1 cellular context compared by ENCODE assay signal in the genomic region with DNA sequence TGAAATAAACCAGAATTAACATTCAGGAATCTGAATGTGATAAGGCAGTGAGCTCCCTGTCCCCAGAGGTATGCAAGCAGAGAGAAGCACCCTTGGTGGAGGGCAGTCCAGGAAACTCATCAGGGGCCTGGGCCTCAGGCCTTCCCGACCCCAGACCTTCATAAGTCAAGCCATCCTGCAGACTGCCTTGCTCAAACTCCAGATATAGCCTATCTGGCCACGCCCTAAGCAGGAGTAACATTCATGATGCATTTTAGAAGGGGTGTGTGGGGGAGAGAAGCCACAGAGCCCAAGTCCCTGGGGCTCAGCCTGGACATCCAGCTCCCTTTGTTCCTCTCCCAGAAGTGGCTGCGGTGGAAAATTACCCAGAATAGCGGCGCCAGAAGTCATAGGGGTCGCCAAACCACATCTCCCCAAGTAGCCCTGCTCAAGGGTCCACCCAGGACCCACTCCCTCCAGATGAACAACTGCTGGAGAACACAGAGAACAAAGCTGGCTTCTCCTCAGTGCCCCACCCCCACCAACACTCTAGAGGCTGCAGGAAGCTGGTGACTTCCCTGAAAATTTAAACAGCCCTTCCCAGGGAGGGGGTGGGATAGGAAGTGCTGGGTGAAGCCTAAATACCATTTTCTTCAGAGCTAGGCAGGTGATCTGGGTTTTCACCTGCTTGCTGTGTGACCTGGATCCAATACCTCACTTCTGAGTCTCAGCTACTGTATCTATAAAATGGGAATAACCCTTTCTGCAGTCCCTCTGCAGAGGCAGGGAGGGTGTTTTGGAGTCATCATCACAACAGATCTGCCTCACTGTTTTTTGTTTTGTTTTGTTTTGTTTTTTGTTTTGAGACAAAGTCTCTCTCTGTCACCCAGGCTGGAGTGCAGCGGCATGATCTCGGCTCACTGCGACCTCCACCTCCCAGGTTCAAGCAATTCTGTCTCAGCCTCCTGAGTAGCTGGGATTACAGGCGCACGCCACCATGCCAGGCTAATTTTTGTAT.
TF ChIP-seq lines count a peak whose summit lies in the region.

No MANE protein-coding gene starts in this region.

TF ChIP-seq in HepG2, 621 proteins besides CTCF, POLR2A, EP300 and RAD21 (continues in another document):
- TF ChIP-seq TP53 (CRISPR knock-in tag; conservative IDR thresholded peaks at IDR 0.05) (no peak), ZSCAN31 (CRISPR knock-in tag; IDR thresholded peaks at IDR 0.05; ENCODE audit: low read depth) (no peak), GABPB1 (CRISPR knock-in tag; IDR thresholded peaks at IDR 0.05) (no peak), ZBTB38 (CRISPR knock-in tag; IDR thresholded peaks at IDR 0.05) (0 out of 2 replicates have a peak, but pooled peaks have one; percentile 14), ZNF44 (CRISPR knock-in tag; IDR thresholded peaks at IDR 0.05) (0 out of 2 replicates have a peak, but pooled peaks have one; percentile 27), ZMYM3 (CRISPR knock-in tag; IDR thresholded peaks at IDR 0.05) (peak; percentile 90), ZNF557 (CRISPR knock-in tag; IDR thresholded peaks at IDR 0.05) (no peak), ATF7-NPFF (CRISPR knock-in tag; IDR thresholded peaks at IDR 0.05; ENCODE audit: low read depth) (0 out of 2 replicates have a peak, but pooled peaks have one; percentile 48), ZSCAN21 (CRISPR knock-in tag; IDR thresholded peaks at IDR 0.05; ENCODE audit: borderline replicate concordance) (no peak), KDM5A (IDR thresholded peaks at IDR 0.05; ENCODE audit: borderline replicate concordance, low read length) (no peak), NCOR1 (IDR thresholded peaks at IDR 0.05; ENCODE audit: borderline replicate concordance, low read length) (no peak), KDM1A (CRISPR knock-in tag; IDR thresholded peaks at IDR 0.05) (peak; percentile 76), ZNF552 (CRISPR knock-in tag; IDR thresholded peaks at IDR 0.05; ENCODE audit: borderline replicate concordance) (no peak), NFIB (CRISPR knock-in tag; IDR thresholded peaks at IDR 0.05; ENCODE audit: borderline replicate concordance) (no peak), PHF5A (CRISPR knock-in tag; IDR thresholded peaks at IDR 0.05; ENCODE audit: low read depth, unreplicated experiment) (no peak), ZNF20 (CRISPR knock-in tag; IDR thresholded peaks at IDR 0.05) (0 out of 2 replicates have a peak, but pooled peaks have one; percentile 51), U2AF2 (IDR thresholded peaks at IDR 0.05; ENCODE audit: low read depth, low read length) (no peak), ZNF143 (CRISPR knock-in tag; IDR thresholded peaks at IDR 0.05) (no peak), ZNF749 (CRISPR knock-in tag; IDR thresholded peaks at IDR 0.05; ENCODE audit: borderline replicate concordance) (no peak)
- TF ChIP-seq, protein P1, sequence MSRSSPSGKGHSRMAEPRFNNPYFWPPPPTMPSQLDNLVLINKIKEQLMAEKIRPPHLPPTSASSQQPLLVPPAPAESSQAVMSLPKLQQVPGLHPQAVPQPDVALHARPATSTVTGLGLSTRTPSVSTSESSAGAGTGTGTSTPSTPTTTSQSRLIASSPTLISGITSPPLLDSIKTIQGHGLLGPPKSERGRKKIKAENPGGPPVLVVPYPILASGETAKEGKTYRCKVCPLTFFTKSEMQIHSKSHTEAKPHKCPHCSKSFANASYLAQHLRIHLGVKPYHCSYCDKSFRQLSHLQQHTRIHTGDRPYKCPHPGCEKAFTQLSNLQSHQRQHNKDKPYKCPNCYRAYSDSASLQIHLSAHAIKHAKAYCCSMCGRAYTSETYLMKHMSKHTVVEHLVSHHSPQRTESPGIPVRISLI (CRISPR knock-in tag; IDR thresholded peaks at IDR 0.05; ENCODE audit: borderline replicate concordance), result no peak
- TF ChIP-seq, protein P2, sequence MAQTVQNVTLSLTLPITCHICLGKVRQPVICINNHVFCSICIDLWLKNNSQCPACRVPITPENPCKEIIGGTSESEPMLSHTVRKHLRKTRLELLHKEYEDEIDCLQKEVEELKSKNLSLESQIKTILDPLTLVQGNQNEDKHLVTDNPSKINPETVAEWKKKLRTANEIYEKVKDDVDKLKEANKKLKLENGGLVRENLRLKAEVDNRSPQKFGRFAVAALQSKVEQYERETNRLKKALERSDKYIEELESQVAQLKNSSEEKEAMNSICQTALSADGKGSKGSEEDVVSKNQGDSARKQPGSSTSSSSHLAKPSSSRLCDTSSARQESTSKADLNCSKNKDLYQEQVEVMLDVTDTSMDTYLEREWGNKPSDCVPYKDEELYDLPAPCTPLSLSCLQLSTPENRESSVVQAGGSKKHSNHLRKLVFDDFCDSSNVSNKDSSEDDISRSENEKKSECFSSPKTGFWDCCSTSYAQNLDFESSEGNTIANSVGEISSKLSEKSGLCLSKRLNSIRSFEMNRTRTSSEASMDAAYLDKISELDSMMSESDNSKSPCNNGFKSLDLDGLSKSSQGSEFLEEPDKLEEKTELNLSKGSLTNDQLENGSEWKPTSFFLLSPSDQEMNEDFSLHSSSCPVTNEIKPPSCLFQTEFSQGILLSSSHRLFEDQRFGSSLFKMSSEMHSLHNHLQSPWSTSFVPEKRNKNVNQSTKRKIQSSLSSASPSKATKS (CRISPR knock-in tag; IDR thresholded peaks at IDR 0.05), result no peak
- TF ChIP-seq, protein P3, sequence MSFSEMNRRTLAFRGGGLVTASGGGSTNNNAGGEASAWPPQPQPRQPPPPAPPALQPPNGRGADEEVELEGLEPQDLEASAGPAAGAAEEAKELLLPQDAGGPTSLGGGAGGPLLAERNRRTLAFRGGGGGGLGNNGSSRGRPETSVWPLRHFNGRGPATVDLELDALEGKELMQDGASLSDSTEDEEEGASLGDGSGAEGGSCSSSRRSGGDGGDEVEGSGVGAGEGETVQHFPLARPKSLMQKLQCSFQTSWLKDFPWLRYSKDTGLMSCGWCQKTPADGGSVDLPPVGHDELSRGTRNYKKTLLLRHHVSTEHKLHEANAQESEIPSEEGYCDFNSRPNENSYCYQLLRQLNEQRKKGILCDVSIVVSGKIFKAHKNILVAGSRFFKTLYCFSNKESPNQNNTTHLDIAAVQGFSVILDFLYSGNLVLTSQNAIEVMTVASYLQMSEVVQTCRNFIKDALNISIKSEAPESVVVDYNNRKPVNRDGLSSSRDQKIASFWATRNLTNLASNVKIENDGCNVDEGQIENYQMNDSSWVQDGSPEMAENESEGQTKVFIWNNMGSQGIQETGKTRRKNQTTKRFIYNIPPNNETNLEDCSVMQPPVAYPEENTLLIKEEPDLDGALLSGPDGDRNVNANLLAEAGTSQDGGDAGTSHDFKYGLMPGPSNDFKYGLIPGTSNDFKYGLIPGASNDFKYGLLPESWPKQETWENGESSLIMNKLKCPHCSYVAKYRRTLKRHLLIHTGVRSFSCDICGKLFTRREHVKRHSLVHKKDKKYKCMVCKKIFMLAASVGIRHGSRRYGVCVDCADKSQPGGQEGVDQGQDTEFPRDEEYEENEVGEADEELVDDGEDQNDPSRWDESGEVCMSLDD (CRISPR knock-in tag; IDR thresholded peaks at IDR 0.05; ENCODE audit: borderline replicate concordance), result no peak; the same call in 1 of the 2 replicates
- TF ChIP-seq, protein P4, sequence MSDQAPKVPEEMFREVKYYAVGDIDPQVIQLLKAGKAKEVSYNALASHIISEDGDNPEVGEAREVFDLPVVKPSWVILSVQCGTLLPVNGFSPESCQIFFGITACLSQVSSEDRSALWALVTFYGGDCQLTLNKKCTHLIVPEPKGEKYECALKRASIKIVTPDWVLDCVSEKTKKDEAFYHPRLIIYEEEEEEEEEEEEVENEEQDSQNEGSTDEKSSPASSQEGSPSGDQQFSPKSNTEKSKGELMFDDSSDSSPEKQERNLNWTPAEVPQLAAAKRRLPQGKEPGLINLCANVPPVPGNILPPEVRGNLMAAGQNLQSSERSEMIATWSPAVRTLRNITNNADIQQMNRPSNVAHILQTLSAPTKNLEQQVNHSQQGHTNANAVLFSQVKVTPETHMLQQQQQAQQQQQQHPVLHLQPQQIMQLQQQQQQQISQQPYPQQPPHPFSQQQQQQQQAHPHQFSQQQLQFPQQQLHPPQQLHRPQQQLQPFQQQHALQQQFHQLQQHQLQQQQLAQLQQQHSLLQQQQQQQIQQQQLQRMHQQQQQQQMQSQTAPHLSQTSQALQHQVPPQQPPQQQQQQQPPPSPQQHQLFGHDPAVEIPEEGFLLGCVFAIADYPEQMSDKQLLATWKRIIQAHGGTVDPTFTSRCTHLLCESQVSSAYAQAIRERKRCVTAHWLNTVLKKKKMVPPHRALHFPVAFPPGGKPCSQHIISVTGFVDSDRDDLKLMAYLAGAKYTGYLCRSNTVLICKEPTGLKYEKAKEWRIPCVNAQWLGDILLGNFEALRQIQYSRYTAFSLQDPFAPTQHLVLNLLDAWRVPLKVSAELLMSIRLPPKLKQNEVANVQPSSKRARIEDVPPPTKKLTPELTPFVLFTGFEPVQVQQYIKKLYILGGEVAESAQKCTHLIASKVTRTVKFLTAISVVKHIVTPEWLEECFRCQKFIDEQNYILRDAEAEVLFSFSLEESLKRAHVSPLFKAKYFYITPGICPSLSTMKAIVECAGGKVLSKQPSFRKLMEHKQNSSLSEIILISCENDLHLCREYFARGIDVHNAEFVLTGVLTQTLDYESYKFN (CRISPR knock-in tag; conservative IDR thresholded peaks at IDR 0.05), result peak; percentile 32; the same call in 1 of the 2 replicates
- TF ChIP-seq, protein P5, sequence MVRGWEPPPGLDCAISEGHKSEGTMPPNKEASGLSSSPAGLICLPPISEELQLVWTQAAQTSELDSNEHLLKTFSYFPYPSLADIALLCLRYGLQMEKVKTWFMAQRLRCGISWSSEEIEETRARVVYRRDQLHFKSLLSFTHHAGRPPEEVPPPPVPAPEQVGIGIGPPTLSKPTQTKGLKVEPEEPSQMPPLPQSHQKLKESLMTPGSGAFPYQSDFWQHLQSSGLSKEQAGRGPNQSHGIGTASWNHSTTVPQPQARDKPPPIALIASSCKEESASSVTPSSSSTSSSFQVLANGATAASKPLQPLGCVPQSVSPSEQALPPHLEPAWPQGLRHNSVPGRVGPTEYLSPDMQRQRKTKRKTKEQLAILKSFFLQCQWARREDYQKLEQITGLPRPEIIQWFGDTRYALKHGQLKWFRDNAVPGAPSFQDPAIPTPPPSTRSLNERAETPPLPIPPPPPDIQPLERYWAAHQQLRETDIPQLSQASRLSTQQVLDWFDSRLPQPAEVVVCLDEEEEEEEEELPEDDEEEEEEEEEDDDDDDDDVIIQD (CRISPR knock-in tag; IDR thresholded peaks at IDR 0.05; ENCODE audit: low read depth), result 0 out of 2 replicates have a peak, but pooled peaks have one; percentile 38
- TF ChIP-seq, protein P6, sequence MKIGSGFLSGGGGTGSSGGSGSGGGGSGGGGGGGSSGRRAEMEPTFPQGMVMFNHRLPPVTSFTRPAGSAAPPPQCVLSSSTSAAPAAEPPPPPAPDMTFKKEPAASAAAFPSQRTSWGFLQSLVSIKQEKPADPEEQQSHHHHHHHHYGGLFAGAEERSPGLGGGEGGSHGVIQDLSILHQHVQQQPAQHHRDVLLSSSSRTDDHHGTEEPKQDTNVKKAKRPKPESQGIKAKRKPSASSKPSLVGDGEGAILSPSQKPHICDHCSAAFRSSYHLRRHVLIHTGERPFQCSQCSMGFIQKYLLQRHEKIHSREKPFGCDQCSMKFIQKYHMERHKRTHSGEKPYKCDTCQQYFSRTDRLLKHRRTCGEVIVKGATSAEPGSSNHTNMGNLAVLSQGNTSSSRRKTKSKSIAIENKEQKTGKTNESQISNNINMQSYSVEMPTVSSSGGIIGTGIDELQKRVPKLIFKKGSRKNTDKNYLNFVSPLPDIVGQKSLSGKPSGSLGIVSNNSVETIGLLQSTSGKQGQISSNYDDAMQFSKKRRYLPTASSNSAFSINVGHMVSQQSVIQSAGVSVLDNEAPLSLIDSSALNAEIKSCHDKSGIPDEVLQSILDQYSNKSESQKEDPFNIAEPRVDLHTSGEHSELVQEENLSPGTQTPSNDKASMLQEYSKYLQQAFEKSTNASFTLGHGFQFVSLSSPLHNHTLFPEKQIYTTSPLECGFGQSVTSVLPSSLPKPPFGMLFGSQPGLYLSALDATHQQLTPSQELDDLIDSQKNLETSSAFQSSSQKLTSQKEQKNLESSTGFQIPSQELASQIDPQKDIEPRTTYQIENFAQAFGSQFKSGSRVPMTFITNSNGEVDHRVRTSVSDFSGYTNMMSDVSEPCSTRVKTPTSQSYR (CRISPR knock-in tag; IDR thresholded peaks at IDR 0.05; ENCODE audit: borderline replicate concordance), result peak; percentile 91
- TF ChIP-seq, protein P7, sequence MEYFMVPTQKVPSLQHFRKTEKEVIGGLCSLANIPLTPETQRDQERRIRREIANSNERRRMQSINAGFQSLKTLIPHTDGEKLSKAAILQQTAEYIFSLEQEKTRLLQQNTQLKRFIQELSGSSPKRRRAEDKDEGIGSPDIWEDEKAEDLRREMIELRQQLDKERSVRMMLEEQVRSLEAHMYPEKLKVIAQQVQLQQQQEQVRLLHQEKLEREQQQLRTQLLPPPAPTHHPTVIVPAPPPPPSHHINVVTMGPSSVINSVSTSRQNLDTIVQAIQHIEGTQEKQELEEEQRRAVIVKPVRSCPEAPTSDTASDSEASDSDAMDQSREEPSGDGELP (IDR thresholded peaks at IDR 0.05; ENCODE audit: borderline replicate concordance, low read depth), result peak; percentile 24; the same call in 1 of the 2 replicates
- TF ChIP-seq, protein P8, sequence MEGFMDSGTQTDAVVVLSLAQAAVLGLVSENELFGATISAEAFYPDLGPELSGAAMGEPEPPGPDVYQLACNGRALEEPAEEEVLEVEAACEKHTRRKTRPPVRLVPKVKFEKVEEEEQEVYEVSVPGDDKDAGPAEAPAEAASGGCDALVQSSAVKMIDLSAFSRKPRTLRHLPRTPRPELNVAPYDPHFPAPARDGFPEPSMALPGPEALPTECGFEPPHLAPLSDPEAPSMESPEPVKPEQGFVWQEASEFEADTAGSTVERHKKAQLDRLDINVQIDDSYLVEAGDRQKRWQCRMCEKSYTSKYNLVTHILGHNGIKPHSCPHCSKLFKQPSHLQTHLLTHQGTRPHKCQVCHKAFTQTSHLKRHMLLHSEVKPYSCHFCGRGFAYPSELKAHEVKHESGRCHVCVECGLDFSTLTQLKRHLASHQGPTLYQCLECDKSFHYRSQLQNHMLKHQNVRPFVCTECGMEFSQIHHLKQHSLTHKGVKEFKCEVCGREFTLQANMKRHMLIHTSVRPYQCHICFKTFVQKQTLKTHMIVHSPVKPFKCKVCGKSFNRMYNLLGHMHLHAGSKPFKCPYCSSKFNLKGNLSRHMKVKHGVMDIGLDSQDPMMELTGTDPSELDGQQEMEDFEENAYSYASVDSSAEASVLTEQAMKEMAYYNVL (CRISPR knock-in tag; IDR thresholded peaks at IDR 0.05; ENCODE audit: borderline replicate concordance), result 0 out of 2 replicates have a peak, but pooled peaks have one; percentile 15
